Comparison of ENCODE assay signal across 7 cellular contexts in genomic region chr10:102413053-102413705, GRCh38. TPM values are rescaled to one million over a fixed set of nuclear protein-coding genes. Genes with fewer than 3 reads are reported as not detected.
DNase-seq lines count a peak whose midpoint lies in the region; ATAC-seq and TF ChIP-seq lines count a peak whose summit lies in the region.
"Had no signal": no experiment of that assay in that cellular context is flagged by ENCODE, and none has a peak within 500 bp of the region (broad histone marks: within the 10 kb centered on the region; RNA-seq: fewer than 3 reads in every experiment).

No MANE protein-coding gene starts in this region.

- H3K4me3 Mint-ChIP-seq in GM23338 (no peak overlapping the region; the same call in 2 of the 3 replicates), endothelial cell (ENCODE audit: unreplicated experiment) (no peak overlapping the region)
- H3K4me3 Mint-ChIP-seq: T-helper 1 cell treated with Interleukin-12 subunit alpha and Interleukin-12 subunit beta and Interleukin-4 antibody, amounts not matched to agents 30 μg/mL and 1 μg/mL, for 36 hours had no signal

- H3K27me3 Mint-ChIP-seq in GM23338 (ENCODE audit: insufficient read depth, low read depth, poor library complexity): peaks cover 50% of the 10 kb centered on the region
- H3K27me3 Mint-ChIP-seq in endothelial cell (ENCODE audit: unreplicated experiment): peaks cover 31% of the 10 kb centered on the region

- H3F3A ChIP-seq in GM23338 (replicated peaks; ENCODE audit: low read depth): peaks cover 9% of the 10 kb centered on the region

- DNase-seq in GM23338 (ENCODE audit: low spot score) (peak; percentile 79), NCI-H345 treated with DMSO at 0.1 percent for 48 hours (lab: John Stamatoyannopoulos, UW; ENCODE audit: unreplicated experiment) (peak; percentile 15), kidney tubule cell (ENCODE audit: low spot score) (peak; percentile 80), sciatic nerve (ENCODE audit: low spot score) (no peak), endothelial cell (ENCODE audit: low spot score) (no peak), LoVo (ENCODE audit: low spot score) (no peak)

- no peaks in the 10 kb centered on the region for H3K9me2 ChIP-seq in GM23338 (ENCODE audit: insufficient read depth)

- ATAC-seq in GM23338 (no peak), sciatic nerve (no peak)

- H4K20me1 ChIP-seq in GM23338 (replicated peaks; ENCODE audit: insufficient read depth): no peaks in the 10 kb centered on the region

- H3K4me1 Mint-ChIP-seq in GM23338: peaks cover 38% of the 10 kb centered on the region
- H3K4me1 Mint-ChIP-seq in endothelial cell (ENCODE audit: unreplicated experiment): peaks cover 16% of the 10 kb centered on the region

- peaks cover 40% of the 10 kb centered on the region for H3K27me3 ChIP-seq in GM23338 (ENCODE audit: insufficient read depth)

- H3K9me3 Mint-ChIP-seq in GM23338 (no peaks in the 10 kb centered on the region), endothelial cell (ENCODE audit: unreplicated experiment) (no peaks in the 10 kb centered on the region)
- H3K9me3 Mint-ChIP-seq: T-helper 1 cell treated with Interleukin-12 subunit alpha and Interleukin-12 subunit beta and Interleukin-4 antibody, amounts not matched to agents 30 μg/mL and 1 μg/mL, for 36 hours had no signal

- H3K27ac ChIP-seq in GM23338 (ENCODE audit: low read depth): no peak overlapping the region

- H2AFZ ChIP-seq in GM23338: no peak overlapping the region

- H3K4me1 ChIP-seq in GM23338 (ENCODE audit: insufficient read depth): peaks cover 19% of the 10 kb centered on the region

- no peaks in the 10 kb centered on the region for H3K36me3 ChIP-seq in GM23338 (ENCODE audit: insufficient read depth)

- no peak overlapping the region for H3K4me3 ChIP-seq in GM23338

- no peak for TF ChIP-seq CTCF in GM23338 (conservative IDR thresholded peaks at IDR 0.05; ENCODE audit: low read depth in 2 of 2)
- no peak for TF ChIP-seq CTCF in endothelial cell (IDR thresholded peaks at IDR 0.05; ENCODE audit: unreplicated experiment)

- H3K27ac Mint-ChIP-seq in GM23338 (no peak overlapping the region), endothelial cell (ENCODE audit: unreplicated experiment) (no peak overlapping the region)
- H3K27ac Mint-ChIP-seq: T-helper 1 cell treated with Interleukin-12 subunit alpha and Interleukin-12 subunit beta and Interleukin-4 antibody, amounts not matched to agents 30 μg/mL and 1 μg/mL, for 36 hours had no signal

- H3K79me2 ChIP-seq in GM23338 (replicated peaks; ENCODE audit: insufficient read depth): no peaks in the 10 kb centered on the region

- intact Hi-C loops in sciatic nerve (cut with DNase I): no loop called here

- H3K4me2 ChIP-seq in GM23338: no peak overlapping the region

- H3K36me3 Mint-ChIP-seq in GM23338 (ENCODE audit: low read depth) (peaks cover 2% of the 10 kb centered on the region; the same call in 1 of the 3 replicates), endothelial cell (ENCODE audit: low read depth, unreplicated experiment) (peaks cover 13% of the 10 kb centered on the region)

TF ChIP-seq in GM23338, 12 proteins besides CTCF, POLR2A, EP300 and RAD21 (continues in another document):
- TF ChIP-seq ZNF114 (CRISPR knock-in tag; IDR thresholded peaks at IDR 0.05) (no peak), EZH2 (IDR thresholded peaks at IDR 0.05; ENCODE audit: low read depth, unreplicated experiment) (no peak), JUNB (IDR thresholded peaks at IDR 0.05; ENCODE audit: unreplicated experiment) (no peak), NANOG (IDR thresholded peaks at IDR 0.05; ENCODE audit: borderline replicate concordance) (no peak), STAT1 (IDR thresholded peaks at IDR 0.05; ENCODE audit: unreplicated experiment) (no peak), ETS1 (IDR thresholded peaks at IDR 0.05) (no peak), POLR2AphosphoS5 (IDR thresholded peaks at IDR 0.05; ENCODE audit: low read depth) (no peak)
- TF ChIP-seq, protein P1, sequence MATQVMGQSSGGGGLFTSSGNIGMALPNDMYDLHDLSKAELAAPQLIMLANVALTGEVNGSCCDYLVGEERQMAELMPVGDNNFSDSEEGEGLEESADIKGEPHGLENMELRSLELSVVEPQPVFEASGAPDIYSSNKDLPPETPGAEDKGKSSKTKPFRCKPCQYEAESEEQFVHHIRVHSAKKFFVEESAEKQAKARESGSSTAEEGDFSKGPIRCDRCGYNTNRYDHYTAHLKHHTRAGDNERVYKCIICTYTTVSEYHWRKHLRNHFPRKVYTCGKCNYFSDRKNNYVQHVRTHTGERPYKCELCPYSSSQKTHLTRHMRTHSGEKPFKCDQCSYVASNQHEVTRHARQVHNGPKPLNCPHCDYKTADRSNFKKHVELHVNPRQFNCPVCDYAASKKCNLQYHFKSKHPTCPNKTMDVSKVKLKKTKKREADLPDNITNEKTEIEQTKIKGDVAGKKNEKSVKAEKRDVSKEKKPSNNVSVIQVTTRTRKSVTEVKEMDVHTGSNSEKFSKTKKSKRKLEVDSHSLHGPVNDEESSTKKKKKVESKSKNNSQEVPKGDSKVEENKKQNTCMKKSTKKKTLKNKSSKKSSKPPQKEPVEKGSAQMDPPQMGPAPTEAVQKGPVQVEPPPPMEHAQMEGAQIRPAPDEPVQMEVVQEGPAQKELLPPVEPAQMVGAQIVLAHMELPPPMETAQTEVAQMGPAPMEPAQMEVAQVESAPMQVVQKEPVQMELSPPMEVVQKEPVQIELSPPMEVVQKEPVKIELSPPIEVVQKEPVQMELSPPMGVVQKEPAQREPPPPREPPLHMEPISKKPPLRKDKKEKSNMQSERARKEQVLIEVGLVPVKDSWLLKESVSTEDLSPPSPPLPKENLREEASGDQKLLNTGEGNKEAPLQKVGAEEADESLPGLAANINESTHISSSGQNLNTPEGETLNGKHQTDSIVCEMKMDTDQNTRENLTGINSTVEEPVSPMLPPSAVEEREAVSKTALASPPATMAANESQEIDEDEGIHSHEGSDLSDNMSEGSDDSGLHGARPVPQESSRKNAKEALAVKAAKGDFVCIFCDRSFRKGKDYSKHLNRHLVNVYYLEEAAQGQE (IDR thresholded peaks at IDR 0.05; ENCODE audit: unreplicated experiment): no peak

RNA-seq across cellular contexts. Expression of gene PSD, which starts 5.4 kb away (rescaled TPM):
- 4.0 and 6.8 TPM in 2 replicates for total RNA-seq in GM23338 (2014; rRNA removed; shearing (Covaris generic))
- polyA plus RNA-seq in GM23338 (2016; fragmentation: Nextera tagmentation; extraction: Ambion mirVana): 1.9 and 2.7 TPM in 2 replicates
- 1.9 TPM for total RNA-seq in sciatic nerve
- 0.31 TPM for total RNA-seq in endothelial cell (ENCODE audit: unreplicated experiment)

RNA-seq across cellular contexts. Expression of gene FBXL15, which starts 7.5 kb away (rescaled TPM):
- 29.7 and 36.1 TPM in 2 replicates for total RNA-seq in GM23338 (2014; rRNA removed; shearing (Covaris generic))
- 18.4 and 18.5 TPM in 2 replicates for polyA plus RNA-seq in GM23338 (2016; fragmentation: Nextera tagmentation; extraction: Ambion mirVana)
- 11.1 TPM for total RNA-seq in sciatic nerve
- 8.7 TPM for total RNA-seq in endothelial cell (ENCODE audit: unreplicated experiment)

RNA-seq across cellular contexts. Expression of gene NFKB2, which starts 17.7 kb away (rescaled TPM):
- total RNA-seq in GM23338 (2014; rRNA removed; shearing (Covaris generic)): 19.0 and 29.4 TPM in 2 replicates
- 6.8 and 8.1 TPM in 2 replicates for polyA plus RNA-seq in GM23338 (2016; fragmentation: Nextera tagmentation; extraction: Ambion mirVana)
- total RNA-seq in sciatic nerve: 64.1 TPM
- total RNA-seq in endothelial cell (ENCODE audit: unreplicated experiment): 14.2 TPM

RNA-seq across cellular contexts. Expression of gene CUEDC2, which starts 19.2 kb away (rescaled TPM):
- 37.0 and 39.2 TPM in 2 replicates for total RNA-seq in GM23338 (2014; rRNA removed; shearing (Covaris generic))
- polyA plus RNA-seq in GM23338 (2016; fragmentation: Nextera tagmentation; extraction: Ambion mirVana): 37.3 and 47.3 TPM in 2 replicates
- 101 TPM for total RNA-seq in sciatic nerve
- 72.9 TPM for total RNA-seq in endothelial cell (ENCODE audit: unreplicated experiment)

RNA-seq across cellular contexts. Expression of gene C10orf95, which starts 38.2 kb away (rescaled TPM):
- 0.69 TPM in 1 of 2 replicates, not detected in the other for total RNA-seq in GM23338 (2014; rRNA removed; shearing (Covaris generic))
- 1.1 and 1.5 TPM in 2 replicates for polyA plus RNA-seq in GM23338 (2016; fragmentation: Nextera tagmentation; extraction: Ambion mirVana)
- total RNA-seq in sciatic nerve (not detected), endothelial cell (ENCODE audit: unreplicated experiment) (0.18 TPM)

Comparison
In these comparisons a context has a peak if more than half of its experiments do, and no peak if none do; other contexts are left out.
1. DNase-seq: peak in GM23338 (single experiment), NCI-H345 treated with DMSO at 0.1 percent for 48 hours (single experiment) and kidney tubule cell (single experiment); none in sciatic nerve (single experiment), endothelial cell (single experiment) and LoVo (single experiment).